27 cellular contexts compared by ENCODE assay signal in the genomic region with DNA sequence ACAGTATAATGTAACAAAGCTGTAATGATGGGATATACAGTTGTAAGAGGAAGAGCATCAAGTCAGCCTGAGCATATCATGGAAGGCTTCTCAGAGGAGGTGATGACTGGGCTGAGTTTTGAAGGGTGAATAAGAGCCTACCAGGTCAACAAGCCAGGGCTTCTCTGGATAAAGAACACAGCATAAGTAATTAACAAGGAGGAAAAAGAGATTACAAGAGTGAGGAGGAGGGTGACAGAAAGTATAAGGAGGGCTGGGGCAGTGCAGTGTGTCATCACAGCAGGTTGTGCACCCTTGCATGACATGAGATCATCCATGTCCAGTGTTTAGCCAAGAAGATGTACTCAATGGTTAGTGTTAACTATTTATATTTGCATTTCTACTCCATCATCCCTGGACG. TPM values are rescaled to one million over a fixed set of nuclear protein-coding genes. Genes with fewer than 3 reads are reported as not detected.
DNase-seq lines count a peak whose midpoint lies in the region; ATAC-seq, FAIRE-seq and TF ChIP-seq lines count a peak whose summit lies in the region.
"Had no signal": no experiment of that assay in that cellular context is flagged by ENCODE, and none has a peak within 500 bp of the region (broad histone marks: within the 10 kb centered on the region; RNA-seq: fewer than 3 reads in every experiment).

No MANE protein-coding gene starts in this region.

- H3K4me2 ChIP-seq in K562 (ENCODE audit: insufficient read depth, low read length) (no peak overlapping the region), mesenchymal stem cell (ENCODE audit: low read length, poor library complexity, severe bottlenecking) (no peak overlapping the region)
- H3K4me2 ChIP-seq: PC-9 had no signal

- H3K4me1 ChIP-seq in K562 (replicated peaks in 1 of 2; ENCODE audit: control insufficient read depth in 2 of 2, insufficient read depth in 2 of 2, low read length in 2 of 2), result peaks cover 0 to 3% of the 10 kb centered on the region in 2 experiments; a peak in 2 of 5 replicates
- H3K4me1 ChIP-seq in naive thymus-derived CD4-positive, alpha-beta T cell (ENCODE audit: control insufficient read depth in 2 of 2, insufficient read depth in 2 of 2, low read length in 2 of 2), result no peaks in the 10 kb centered on the region
- H3K4me1 ChIP-seq in mesenchymal stem cell (ENCODE audit: control insufficient read depth, insufficient read depth, low read depth, low read length), result peaks cover 4% of the 10 kb centered on the region
- H3K4me1 ChIP-seq: SJSA1 had no signal

- FAIRE-seq in K562 (lab: Jason Lieb, UNC), result no peak
- FAIRE-seq: D721Med, G401.6, H1 had no signal

- POLR2A ChIA-PET in K562 (lab: Yijun Ruan, JAX), result interaction anchor here (0.6 kb wide), 1 partner anchor 193 kb away, joined by 4 read pairs; no protein-coding TSS in a partner anchor
- POLR2A ChIA-PET in naive thymus-derived CD4-positive, alpha-beta T cell (lab: Charles Lee), result no interaction called here

- 0% methylated on average over 1 of the region's 1 CpG for WGBS in K562 (ENCODE audit: insufficient coverage, low coverage, missing lambda C conversion rate)
- 17% methylated on average over 1 of the region's 1 CpG for WGBS in mesenchymal stem cell

- no peak overlapping the region for H3K4me3 Mint-ChIP-seq in naive thymus-derived CD4-positive, alpha-beta T cell

- H3K18ac ChIP-seq in mesenchymal stem cell (ENCODE audit: low read depth in 1 of 2, low read length in 2 of 2), result no peak overlapping the region

- no peak overlapping the region for H3K27ac Mint-ChIP-seq in naive thymus-derived CD4-positive, alpha-beta T cell

- no peak for TF ChIP-seq POLR2A in K562 (conservative IDR thresholded peaks at IDR 0.05)

- no peaks in the 10 kb centered on the region for H3K36me3 Mint-ChIP-seq in naive thymus-derived CD4-positive, alpha-beta T cell
- H3K36me3 Mint-ChIP-seq: IgD-negative memory B cell had no signal

- H4K20me1 ChIP-seq in K562 (replicated peaks; ENCODE audit: control insufficient read depth, insufficient read depth, low read length), result no peaks in the 10 kb centered on the region; the same call in 1 of the 2 replicates

- H4K91ac ChIP-seq in mesenchymal stem cell (ENCODE audit: low read length), result no peak overlapping the region

- intact Hi-C loops in K562 (cut with micrococcal nuclease), result no loop called here
- intact Hi-C loops in naive thymus-derived CD4-positive, alpha-beta T cell (cut with micrococcal nuclease), result no loop called here

- peaks cover 10 to 26% (median 19%) of the 10 kb centered on the region in 5 donors for H3K27me3 Mint-ChIP-seq in naive thymus-derived CD4-positive, alpha-beta T cell

- no peak overlapping the region for H2BK12ac ChIP-seq in mesenchymal stem cell (ENCODE audit: low read length in 2 of 2)

- no peak overlapping the region for H4K8ac ChIP-seq in mesenchymal stem cell (ENCODE audit: low read length)

- peaks cover 0 to 7% of the 10 kb centered on the region in 2 experiments; a peak in 1 of 5 replicates for H3K27me3 ChIP-seq in K562 (ENCODE audit: control insufficient read depth in 2 of 2, insufficient read depth in 2 of 2, low read length in 2 of 2)
- no peaks in the 10 kb centered on the region for H3K27me3 ChIP-seq in naive thymus-derived CD4-positive, alpha-beta T cell (ENCODE audit: control insufficient read depth in 2 of 2, insufficient read depth in 2 of 2, low read length in 2 of 2)
- H3K27me3 ChIP-seq in mesenchymal stem cell (ENCODE audit: control insufficient read depth in 1 of 2, insufficient read depth in 1 of 2, low read length in 2 of 2), result peaks cover 0 to 28% of the 10 kb centered on the region in 2 experiments
- H3K27me3 ChIP-seq: SJSA1 had no signal

- no peak for ATAC-seq in K562
- no peak for ATAC-seq in naive thymus-derived CD4-positive, alpha-beta T cell
- ATAC-seq: HCT116 had no signal

- CTCF ChIA-PET in K562 (lab: Yijun Ruan, JAX; ENCODE audit: low intra/inter-chr PET ratio), result no interaction called here
- CTCF ChIA-PET in naive thymus-derived CD4-positive, alpha-beta T cell (lab: Charles Lee), result no interaction called here

- no peaks in the 10 kb centered on the region for H3K79me1 ChIP-seq in mesenchymal stem cell (replicated peaks; ENCODE audit: low read length, poor library complexity, severe bottlenecking)

- no peak for TF ChIP-seq CTCF in K562 (IDR thresholded peaks at IDR 0.05 in 2 of 3, conservative IDR thresholded peaks at IDR 0.05 in 1 of 3; ENCODE audit: insufficient read depth in 2 of 3, low read depth in 1 of 3, low read length in 3 of 3)

- no peak overlapping the region for H2BK15ac ChIP-seq in mesenchymal stem cell (ENCODE audit: low read depth, poor library complexity, severe bottlenecking)

- no peaks in the 10 kb centered on the region for H3K4me1 Mint-ChIP-seq in naive thymus-derived CD4-positive, alpha-beta T cell

- H3K14ac ChIP-seq in mesenchymal stem cell (ENCODE audit: low read length in 2 of 2), result no peak overlapping the region

- no peaks in the 10 kb centered on the region for H3K9me3 Mint-ChIP-seq in naive thymus-derived CD4-positive, alpha-beta T cell
- H3K9me3 Mint-ChIP-seq: IgD-negative memory B cell had no signal

- H3K9me3 ChIP-seq in K562 (replicated peaks; ENCODE audit: control insufficient read depth, insufficient read depth, low read depth, low read length) (no peaks in the 10 kb centered on the region), mesenchymal stem cell (ENCODE audit: control insufficient read depth, low read length) (no peaks in the 10 kb centered on the region)
- no peaks in the 10 kb centered on the region for H3K9me3 ChIP-seq in naive thymus-derived CD4-positive, alpha-beta T cell (ENCODE audit: control insufficient read depth in 2 of 3, low read length in 3 of 3)
- H3K9me3 ChIP-seq: SJSA1 had no signal

- peak; percentile 36 for DNase-seq in ACHN
- DNase-seq in Caki2 (ENCODE audit: low read depth), result peak; percentile 83
- DNase-seq in K562 (ENCODE audit: extremely low read depth in 1 of 4, low spot score in 3 of 4), result no peak
- DNase-seq in renal cortical epithelial cell (ENCODE audit: low read depth), result peak; percentile 62
- no peak for DNase-seq in naive thymus-derived CD4-positive, alpha-beta T cell
- no peak for DNase-seq in mesenchymal stem cell
- no peak for DNase-seq in GM19240 (ENCODE audit: insufficient read length, low spot score)
- DNase-seq: NCI-H1048; NCI-H1417; NCI-H1694 treated with DMSO at 0.1 percent for 48 hours; NCI-H2171 treated with DMSO at 0.1 percent for 48 hours; NCI-H446; NCI-H526; NCI-H82; NK-92 treated with Interleukin-12 subunit alpha and Interleukin-12 subunit beta, amount 100 ng/mL, for 24 hours; PC-9; Right ventricle myocardium superior; RPMI8226; T-helper 1 cell had no signal

- H3K79me2 ChIP-seq in K562 (ENCODE audit: control insufficient read depth, insufficient read depth, low read length), result no peaks in the 10 kb centered on the region

- TF ChIP-seq RAD21 in K562 (CRISPR knock-in tag; conservative IDR thresholded peaks at IDR 0.05 in 1 of 2, IDR thresholded peaks at IDR 0.05 in 1 of 2), result no peak

- H3K9ac ChIP-seq in K562 (ENCODE audit: insufficient read depth in 1 of 2, low read depth in 2 of 2, low read length in 2 of 2) (no peak overlapping the region), mesenchymal stem cell (ENCODE audit: low read length) (no peak overlapping the region)

- H3K36me3 ChIP-seq in K562 (ENCODE audit: control insufficient read depth, insufficient read depth, low read length), result no peaks in the 10 kb centered on the region
- H3K36me3 ChIP-seq in naive thymus-derived CD4-positive, alpha-beta T cell (ENCODE audit: control insufficient read depth in 2 of 3, insufficient read depth in 3 of 3, low read length in 3 of 3), result no peaks in the 10 kb centered on the region
- peaks cover 0 to 9% of the 10 kb centered on the region in 2 experiments for H3K36me3 ChIP-seq in mesenchymal stem cell (ENCODE audit: control insufficient read depth in 1 of 2, insufficient read depth in 2 of 2, low read depth in 1 of 2, low read length in 2 of 2)
- H3K36me3 ChIP-seq: SJSA1 had no signal

- H2AK5ac ChIP-seq in mesenchymal stem cell (ENCODE audit: low read length, severe bottlenecking), result no peak overlapping the region

- H3K9me1 ChIP-seq in K562 (ENCODE audit: control insufficient read depth, insufficient read depth, low read length), result no peaks in the 10 kb centered on the region

- no peak overlapping the region for H2BK5ac ChIP-seq in mesenchymal stem cell (ENCODE audit: low read depth, low read length, poor library complexity, severe bottlenecking)

- no peak overlapping the region for H3K23ac ChIP-seq in mesenchymal stem cell (ENCODE audit: low read length in 2 of 2)

- H3K4me3 ChIP-seq in K562 (no peak overlapping the region), mesenchymal stem cell (ENCODE audit: insufficient read depth in 1 of 2, low read depth in 1 of 2, low read length in 2 of 2) (no peak overlapping the region)
- H3K4me3 ChIP-seq in naive thymus-derived CD4-positive, alpha-beta T cell (ENCODE audit: low read length), result no peak overlapping the region
- H3K4me3 ChIP-seq: PC-9, SJSA1 had no signal

- no peak overlapping the region for H2BK120ac ChIP-seq in mesenchymal stem cell (ENCODE audit: low read depth, low read length)

- in situ Hi-C loops in ACHN (cut with HindIII; ENCODE audit: low pct_ligation_motif_present, low pct_unique_long_range_greater_than_20kb, low sequenced_read_pairs) (no loop called here), Caki2 (cut with HindIII; ENCODE audit: low pct_unique_long_range_greater_than_20kb, low sequenced_read_pairs) (no loop called here), K562 (cut with MboI) (no loop called here)

- no TSS peak for BruUV-seq in K562 (replicated peaks; lab: Mats Ljungman, UMichigan)

- no peak overlapping the region for H3K4ac ChIP-seq in mesenchymal stem cell (ENCODE audit: low read depth in 1 of 2, low read length in 2 of 2)

- no peak overlapping the region for H3K27ac ChIP-seq in K562 (ENCODE audit: extremely low read depth, low read depth, low read length)
- H3K27ac ChIP-seq in naive thymus-derived CD4-positive, alpha-beta T cell (ENCODE audit: low read depth, low read length), result no peak overlapping the region
- H3K27ac ChIP-seq in mesenchymal stem cell (ENCODE audit: low read length, poor library complexity, severe bottlenecking), result no peak overlapping the region
- H3K27ac ChIP-seq: HL-60, PC-9, SJSA1 had no signal

- no peak for TF ChIP-seq EP300 in K562 (IDR thresholded peaks at IDR 0.05; ENCODE audit: low read length)

- H2AFZ ChIP-seq in K562 (ENCODE audit: low read depth, low read length), result no peak overlapping the region
- no peak overlapping the region for H2AFZ ChIP-seq in mesenchymal stem cell (ENCODE audit: low read depth, low read length)
- H2AFZ ChIP-seq: PC-9 had no signal

RNA-seq across cellular contexts. Expression of a gene that starts 16.9 kb away (rescaled TPM):
- total RNA-seq in Caki2 (2014; rRNA removed; shearing (Covaris generic); ENCODE audit: low replicate concordance), result 0.43 and 1.0 TPM in 2 replicates
- not detected in 2 replicates for total RNA-seq in K562 (2011; cell fraction: chromatin; rRNA removed; ENCODE audit: low replicate concordance)
- not detected in 2 replicates for total RNA-seq in K562 (2011; cell fraction: nucleolus; rRNA removed)
- total RNA-seq in K562 (2011; cell fraction: nucleoplasm; rRNA removed), result not detected in 2 replicates
- total RNA-seq in K562 (2014; rRNA removed), result not detected in 2 replicates
- not detected in 2 replicates for total RNA-seq in K562 (2014; rRNA removed; fragmentation: Illumina TruSeq; extraction: Trizol)
- not detected in 2 replicates for total RNA-seq in K562 (2015; rRNA removed; fragmentation: Illumina TruSeq; extraction: Trizol)
- not detected in 2 replicates for total RNA-seq in K562 (2021)
- not detected in 2 replicates for polyA plus RNA-seq in K562 (2011; rRNA removed)
- polyA plus RNA-seq in K562 (2011; cell fraction: cytosol; rRNA removed), result not detected in 2 replicates
- not detected in 2 replicates for polyA plus RNA-seq in K562 (2011; cell fraction: nucleus; rRNA removed)
- not detected in 2 replicates for polyA plus RNA-seq in K562 (2012)
- polyA plus RNA-seq in K562 (2014; fragmentation: Illumina TruSeq; extraction: Trizol), result not detected in 2 replicates
- polyA plus RNA-seq in K562 (2014; fragmentation: Nextera tagmentation; extraction: Ambion mirVana), result not detected
- polyA plus RNA-seq in K562 (2014; rRNA removed), result not detected in 2 replicates
- polyA minus RNA-seq in K562 (2011; rRNA and poly(A)+ RNA removed), result not detected in 2 replicates
- not detected in 2 replicates for polyA minus RNA-seq in K562 (2011; cell fraction: cytosol; rRNA and poly(A)+ RNA removed)
- not detected in 2 replicates for polyA minus RNA-seq in K562 (2011; cell fraction: nucleus; rRNA and poly(A)+ RNA removed)
- total RNA-seq in renal cortical epithelial cell, result 0.10 TPM in 1 of 2 replicates, not detected in the other
- total RNA-seq in naive thymus-derived CD4-positive, alpha-beta T cell, result not detected
- not detected for polyA plus RNA-seq in naive thymus-derived CD4-positive, alpha-beta T cell
- polyA plus RNA-seq in mesenchymal stem cell (2013, experiment 1 of 2), result not detected
- polyA plus RNA-seq in mesenchymal stem cell (2013, experiment 2 of 2), result 0.03 TPM
- total RNA-seq: Right ventricle myocardium superior, SJSA1 had no signal
- polyA plus RNA-seq: BJ, IgD-negative memory B cell had no signal

Comparison
In these comparisons a context has a peak if more than half of its experiments do, and no peak if none do; other contexts are left out.
1. DNase-seq: peak in ACHN (single experiment), Caki2 (single experiment) and renal cortical epithelial cell (single experiment); none in K562 (0 of 4), naive thymus-derived CD4-positive, alpha-beta T cell (0 of 9), mesenchymal stem cell (single experiment) and GM19240 (single experiment).